12 cellular contexts compared by ENCODE assay signal in genomic region chr6:76790045-76790796, GRCh38.
"Had no signal": no experiment of that assay in that cellular context is flagged by ENCODE, and none has a peak within 500 bp of the region (broad histone marks: within the 10 kb centered on the region; RNA-seq: fewer than 3 reads in every experiment).

No MANE protein-coding gene starts in this region.

- H3K4me3 ChIP-seq: ascending aorta, breast epithelium, esophagus muscularis mucosa, lower lobe of right lung, neural progenitor cell had no signal

- H3K27me3 ChIP-seq: ascending aorta, breast epithelium, esophagus muscularis mucosa, neural progenitor cell had no signal

- DNase-seq: activated CD4-positive, alpha-beta T cell treated with anti-CD3 and anti-CD28 coated beads, Interleukin-2, amount 50 U/mL, for 48 hours; activated gamma-delta T cell; cortex of kidney; effector CD4-positive, alpha-beta T cell; lower lobe of right lung; stimulated activated CD4-positive, alpha-beta T cell treated with anti-CD3 and anti-CD28 coated beads, Interleukin-4, amount 100 ng/mL, for 24 hours had no signal

- H3K4me1 ChIP-seq: ascending aorta, breast epithelium, esophagus muscularis mucosa, lower lobe of right lung, neural progenitor cell had no signal

- H3K36me3 ChIP-seq: ascending aorta, breast epithelium, esophagus muscularis mucosa, lower lobe of right lung, neural progenitor cell had no signal

- H3K27ac ChIP-seq: ascending aorta, breast epithelium, esophagus muscularis mucosa, lower lobe of right lung, neural progenitor cell had no signal

- H3K9me3 ChIP-seq: ascending aorta, breast epithelium, esophagus muscularis mucosa, lower lobe of right lung had no signal

- ATAC-seq: lower lobe of right lung; sciatic nerve; stimulated activated effector memory CD8-positive, alpha-beta T cell treated with anti-CD3 and anti-CD28 coated beads, Interleukin-12 subunit alpha, Interleukin-12 subunit beta, amount 100 ng/mL, for 72 hours had no signal
